ENCODE assay signal across 24 cellular contexts in genomic region chr9:89768051-89768450, GRCh38.
"Had no signal": no experiment of that assay in that cellular context is flagged by ENCODE, and none has a peak within 500 bp of the region (broad histone marks: within the 10 kb centered on the region; RNA-seq: fewer than 3 reads in every experiment).

No MANE protein-coding gene starts in this region.

- H3K36me3 ChIP-seq: SJCRH30 had no signal

- H3K27ac ChIP-seq: HL-60, KMS-11, SJCRH30 had no signal

- H3K27ac Mint-ChIP-seq: IgD-negative memory B cell had no signal

- H3K9me3 ChIP-seq: SJCRH30 had no signal

- H3K4me3 Mint-ChIP-seq: IgD-negative memory B cell had no signal

- H3K4me2 ChIP-seq: KMS-11 had no signal

- H3K9me3 Mint-ChIP-seq: IgD-negative memory B cell had no signal

- ATAC-seq: K562, Panc1, PC-3, SK-N-SH treated with all-trans-retinoic acid at 6 μM for 48 hours had no signal

- H3K36me3 Mint-ChIP-seq: IgD-negative memory B cell had no signal

- FAIRE-seq: HTR-8/SVneo, K562 had no signal

- H3K27me3 ChIP-seq: SJCRH30 had no signal

- DNase-seq: Kasumi-1, MV-4-11, NCI-H1048, NCI-H1105, NCI-H1417, NCI-H1436 treated with DMSO at 0.1 percent for 48 hours, NCI-H1694, NCI-H187 treated with DMSO at 0.1 percent for 48 hours, NCI-H2081, NCI-H2107, NCI-H2227 treated with DMSO at 0.1 percent for 48 hours, NCI-H524, NCI-H69, NCI-H774, PC-3, SHP77 treated with DMSO at 0.1 percent for 48 hours, SJCRH30 had no signal

- H3K4me3 ChIP-seq: K562, SJCRH30 had no signal

- H3K4me1 ChIP-seq: SJCRH30 had no signal
